ENCODE assay signal across 30 cellular contexts in the genomic region with DNA sequence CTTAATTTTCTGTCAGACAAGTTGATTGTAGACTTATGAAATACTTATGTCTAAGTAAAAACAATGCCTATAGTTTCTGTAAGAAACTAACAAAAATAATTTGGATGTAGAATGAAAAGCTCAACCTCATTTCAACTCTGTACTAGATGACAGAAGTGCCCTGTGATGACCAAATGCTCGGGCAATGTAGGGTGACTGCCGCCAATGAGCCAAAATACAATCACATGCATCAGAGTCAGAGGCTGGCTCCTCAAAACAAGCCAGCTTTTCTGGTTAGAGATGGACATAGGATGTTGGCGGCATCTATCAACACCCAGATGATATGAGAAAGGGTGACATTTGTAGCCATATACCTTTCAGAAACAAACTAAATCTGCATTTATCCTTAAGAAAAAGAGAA. TPM values are rescaled to one million over a fixed set of nuclear protein-coding genes. Genes with fewer than 3 reads are reported as not detected.
"Had no signal": no experiment of that assay in that cellular context is flagged by ENCODE, and none has a peak within 500 bp of the region (broad histone marks: within the 10 kb centered on the region; RNA-seq: fewer than 3 reads in every experiment).

No MANE protein-coding gene starts in this region.

- H3K27me3 ChIP-seq: esophagus squamous epithelium, hepatocyte, left lung, ovary, spleen, suprapubic skin, transverse colon, vagina had no signal

- H3K9me3 ChIP-seq: esophagus squamous epithelium, left lung, lower lobe of right lung, ovary, spleen, suprapubic skin, transverse colon, vagina had no signal

- H3K79me2 ChIP-seq: hepatocyte had no signal

- H3K36me3 ChIP-seq: ovary had no signal

- FAIRE-seq: endometrium, kidney had no signal

- H3K27ac ChIP-seq: esophagus squamous epithelium, hepatocyte, left lung, lower lobe of right lung, ovary, skin epidermis, suprapubic skin, transverse colon, vagina had no signal

- H3K4me1 ChIP-seq: transverse colon had no signal

- DNase-seq: cerebellar nuclear complex; cortex of kidney; effector memory CD8-positive, alpha-beta T cell; erythroblast; esophagus squamous epithelium; foreskin melanocyte; kidney; left lung; lower lobe of right lung; naive thymus-derived CD8-positive, alpha-beta T cell; nephron progenitor cell; nucleus accumbens; ovary; posterior cingulate gyrus; retina; spleen; stimulated activated CD4-positive, alpha-beta T cell treated with anti-CD3 and anti-CD28 coated beads, Interleukin-15, amount 100 ng/mL, for 24 hours; stimulated activated CD4-positive, alpha-beta T cell treated with anti-CD3 and anti-CD28 coated beads, Interleukin-4, amount 100 ng/mL, for 1 hour; stimulated activated CD8-positive, alpha-beta memory T cell treated with anti-CD3 and anti-CD28 coated beads, Interleukin-4, amount 100 ng/mL, for 48 hours; stimulated activated naive CD4-positive, alpha-beta T cell; stimulated activated naive CD8-positive, alpha-beta T cell treated with anti-CD3 and anti-CD28 coated beads, Interleukin-15, amount 100 ng/mL, for 72 hours; transverse colon had no signal

- H3K4me2 ChIP-seq: hepatocyte had no signal

- H2AFZ ChIP-seq: hepatocyte had no signal

- H3K4me3 ChIP-seq: esophagus squamous epithelium, hepatocyte, left lung, lower lobe of right lung, ovary, skin epidermis, spleen, suprapubic skin, transverse colon, vagina had no signal

- ATAC-seq: effector memory CD8-positive, alpha-beta T cell; left lung; lower lobe of right lung; naive thymus-derived CD8-positive, alpha-beta T cell; sciatic nerve; stimulated activated naive CD8-positive, alpha-beta T cell treated with anti-CD3 and anti-CD28 coated beads, Interleukin-15, amount 100 ng/mL, for 72 hours had no signal

RNA-seq across cellular contexts. Expression of gene LMOD2, which starts 23.9 kb away (rescaled TPM):
- total RNA-seq: dermis microvascular lymphatic vessel endothelial cell; esophagus squamous epithelium; hepatocyte; kidney; left lung; lower lobe of right lung; mesenteric fat pad; naive thymus-derived CD8-positive, alpha-beta T cell; sciatic nerve; spleen; suprapubic skin; vagina had no signal
- polyA plus RNA-seq: hepatocyte had no signal
